Comparison of ENCODE assay signal across 22 cellular contexts in genomic region chr9:20269620-20270019, GRCh38.
A peak's percentile ranks its signal among the peaks of the same experiment; 100 is the strongest.
DNase-seq lines count a peak whose midpoint lies in the region; ATAC-seq, FAIRE-seq and TF ChIP-seq lines count a peak whose summit lies in the region.
"Had no signal": no experiment of that assay in that cellular context is flagged by ENCODE, and none has a peak within 500 bp of the region (broad histone marks: within the 10 kb centered on the region; RNA-seq: fewer than 3 reads in every experiment).

No MANE protein-coding gene starts in this region.

- no peaks in the 10 kb centered on the region; the same call in 1 of the 2 replicates for H3K36me3 ChIP-seq in GM23338 (ENCODE audit: insufficient read depth)
- H3K36me3 ChIP-seq in keratinocyte (ENCODE audit: control insufficient read depth in 2 of 2, extremely low read depth in 1 of 2, insufficient read depth in 2 of 2, low read length in 2 of 2): no peaks in the 10 kb centered on the region
- H3K36me3 ChIP-seq in gastroesophageal sphincter: no peaks in the 10 kb centered on the region
- H3K36me3 ChIP-seq in GM23248 (ENCODE audit: low read depth): no peaks in the 10 kb centered on the region

- H3K36me3 Mint-ChIP-seq in GM23338 (ENCODE audit: low read depth): peaks cover 23% of the 10 kb centered on the region
- H3K36me3 Mint-ChIP-seq: CD4-positive, alpha-beta memory T cell had no signal

- H3K4me3 ChIP-seq in GM23338 (no peak overlapping the region), epithelial cell of esophagus (ENCODE audit: low read length) (no peak overlapping the region), keratinocyte (ENCODE audit: control insufficient read depth in 2 of 3, extremely low read depth in 1 of 3, insufficient read depth in 2 of 3, low read depth in 1 of 3, low read length in 3 of 3) (no peak overlapping the region), gastroesophageal sphincter (no peak overlapping the region), GM23248 (no peak overlapping the region)
- H3K4me3 ChIP-seq: GM12878 had no signal

- TF ChIP-seq CTCF in GM23338 (conservative IDR thresholded peaks at IDR 0.05; ENCODE audit: low read depth in 2 of 2) (no peak), epithelial cell of esophagus (IDR thresholded peaks at IDR 0.05; ENCODE audit: insufficient read depth, low read depth, low read length, missing control alignments) (no peak), keratinocyte (optimal IDR thresholded peaks at IDR 0.05 in 1 of 3, IDR thresholded peaks at IDR 0.05 in 1 of 3, conservative IDR thresholded peaks at IDR 0.05 in 1 of 3; ENCODE audit: extremely low read depth in 1 of 3, insufficient read depth in 2 of 3, low read length in 3 of 3) (no peak), gastroesophageal sphincter (IDR thresholded peaks at IDR 0.05) (no peak)

- H3K27me3 ChIP-seq in GM23338 (ENCODE audit: insufficient read depth) (no peaks in the 10 kb centered on the region), keratinocyte (ENCODE audit: control insufficient read depth, extremely low read depth, insufficient read depth, low read length) (no peaks in the 10 kb centered on the region), gastroesophageal sphincter (no peaks in the 10 kb centered on the region), GM23248 (replicated peaks; ENCODE audit: insufficient read depth) (0 out of 2 replicates have a peak, but pooled peaks cover 3% of the 10 kb centered on the region)

- DNase-seq in GM23338 (ENCODE audit: low spot score) (no peak), HT1080 (ENCODE audit: low read depth) (peak; percentile 15), epithelial cell of esophagus (ENCODE audit: low read depth) (peak; percentile 77), keratinocyte (ENCODE audit: low read depth, low spot score) (peak; percentile 73), GM23248 (no peak), NCI-H226 (no peak)
- DNase-seq: ACHN; CD4-positive, alpha-beta memory T cell; DMS 273 treated with DMSO at 0.1 percent for 48 hours; DMS53; DND-41; EL had no signal

- no peaks in the 10 kb centered on the region for H4K20me1 ChIP-seq in GM23338 (replicated peaks; ENCODE audit: insufficient read depth)
- H4K20me1 ChIP-seq in keratinocyte (ENCODE audit: control insufficient read depth, extremely low read depth, insufficient read depth, low read length): no peaks in the 10 kb centered on the region
- H4K20me1 ChIP-seq in GM23248 (ENCODE audit: insufficient read depth): no peaks in the 10 kb centered on the region

- no peak for TF ChIP-seq EP300 in gastroesophageal sphincter (IDR thresholded peaks at IDR 0.05)

- TF ChIP-seq POLR2A in gastroesophageal sphincter (IDR thresholded peaks at IDR 0.05): no peak

- H3K9me2 ChIP-seq in GM23338 (ENCODE audit: insufficient read depth) (peaks cover 14% of the 10 kb centered on the region), GM23248 (ENCODE audit: insufficient read depth) (no peaks in the 10 kb centered on the region)

- peak overlapping the region; percentile 59; the same call in 1 of the 2 replicates for H2AFZ ChIP-seq in GM23338
- H2AFZ ChIP-seq in keratinocyte (ENCODE audit: control insufficient read depth, low read length): no peak overlapping the region
- no peak overlapping the region for H2AFZ ChIP-seq in GM23248

- dilution Hi-C loops in keratinocyte (cut with MboI; ENCODE audit: extremely low pct_ligation_motif_present, low sequenced_read_pairs): no loop called here

- peaks cover 32% of the 10 kb centered on the region for H3K9me3 Mint-ChIP-seq in GM23338

- WGBS in gastroesophageal sphincter (ENCODE audit: low coverage in 1 of 2), 2 donors: 78 to 100% methylated on average over 2 of the region's 2 CpGs
- 93% methylated on average over 2 of the region's 2 CpGs for WGBS in GM23248 (ENCODE audit: low coverage in 1 of 2, low lambda C conversion rate in 2 of 2, missing lambda C conversion rate in 2 of 2), 2 experiments

- no peak overlapping the region for H3K27ac Mint-ChIP-seq in GM23338
- H3K27ac Mint-ChIP-seq: CD4-positive, alpha-beta memory T cell had no signal

- H3K27me3 Mint-ChIP-seq in GM23338 (ENCODE audit: insufficient read depth, low read depth, poor library complexity): no peaks in the 10 kb centered on the region

- in situ Hi-C loops in GM23248 (cut with MboI): no loop called here

- ATAC-seq in GM23338 (no peak), gastroesophageal sphincter (no peak), GM18502 (IDR thresholded peaks at IDR 0.05; ENCODE audit: poor library complexity, unreplicated experiment) (no peak)
- ATAC-seq: GM12878, HepG2 had no signal

- H3K79me2 ChIP-seq in GM23338 (replicated peaks; ENCODE audit: insufficient read depth): no peaks in the 10 kb centered on the region
- no peaks in the 10 kb centered on the region for H3K79me2 ChIP-seq in keratinocyte (ENCODE audit: control insufficient read depth, insufficient read depth, low read length)
- no peaks in the 10 kb centered on the region for H3K79me2 ChIP-seq in GM23248 (ENCODE audit: insufficient read depth)

- H3K9ac ChIP-seq in keratinocyte (ENCODE audit: control insufficient read depth, extremely low read depth, insufficient read depth, low read length): no peak overlapping the region
- no peak overlapping the region for H3K9ac ChIP-seq in GM23248
- H3K9ac ChIP-seq: KMS-11 had no signal

- no peak for FAIRE-seq in keratinocyte (lab: Jason Lieb, UNC)
- FAIRE-seq: A204.1, GM12878, GM19239, H54, HepG2 had no signal

- H3K9me3 ChIP-seq in keratinocyte (ENCODE audit: control insufficient read depth, low read depth, low read length) (no peaks in the 10 kb centered on the region), gastroesophageal sphincter (no peaks in the 10 kb centered on the region), GM23248 (ENCODE audit: low read depth) (no peaks in the 10 kb centered on the region)

- H3K4me1 ChIP-seq in GM23338 (ENCODE audit: insufficient read depth): no peaks in the 10 kb centered on the region
- peaks cover 14% of the 10 kb centered on the region for H3K4me1 ChIP-seq in keratinocyte (ENCODE audit: control insufficient read depth, extremely low read depth, insufficient read depth, low read length)
- no peaks in the 10 kb centered on the region for H3K4me1 ChIP-seq in gastroesophageal sphincter
- H3K4me1 ChIP-seq in GM23248 (ENCODE audit: insufficient read depth): no peaks in the 10 kb centered on the region

- no peak overlapping the region for H3K27ac ChIP-seq in GM23338 (ENCODE audit: low read depth)
- peak overlapping the region; percentile 45 for H3K27ac ChIP-seq in keratinocyte (ENCODE audit: control insufficient read depth, insufficient read depth, low read length)
- H3K27ac ChIP-seq in gastroesophageal sphincter: no peak overlapping the region
- no peak overlapping the region for H3K27ac ChIP-seq in GM23248
- H3K27ac ChIP-seq: C4-2B, HL-60, KMS-11 had no signal

- H3F3A ChIP-seq in GM23338 (replicated peaks; ENCODE audit: low read depth) (no peaks in the 10 kb centered on the region), GM23248 (ENCODE audit: insufficient read depth) (no peaks in the 10 kb centered on the region)

- H3K9me1 ChIP-seq in keratinocyte (ENCODE audit: control insufficient read depth, extremely low read depth, insufficient read depth, low read length): no peaks in the 10 kb centered on the region

- H3K4me3 Mint-ChIP-seq in GM23338: no peak overlapping the region
- H3K4me3 Mint-ChIP-seq: CD4-positive, alpha-beta memory T cell had no signal

- peaks cover 12% of the 10 kb centered on the region for H3K4me1 Mint-ChIP-seq in GM23338

- no peak overlapping the region for H3K4me2 ChIP-seq in GM23338
- no peak overlapping the region for H3K4me2 ChIP-seq in keratinocyte (ENCODE audit: control insufficient read depth, extremely low read depth, insufficient read depth, low read depth, low read length)
- H3K4me2 ChIP-seq in GM23248 (ENCODE audit: unreplicated experiment): no peak overlapping the region
- H3K4me2 ChIP-seq: KMS-11 had no signal

TF ChIP-seq in GM23338, 12 proteins besides CTCF, POLR2A, EP300 and RAD21 (continues in another document):
- TF ChIP-seq POLR2AphosphoS5 (IDR thresholded peaks at IDR 0.05; ENCODE audit: low read depth): no peak
- no peak for TF ChIP-seq REST (IDR thresholded peaks at IDR 0.05; ENCODE audit: unreplicated experiment)
- no peak for TF ChIP-seq ZNF331 (CRISPR knock-in tag; IDR thresholded peaks at IDR 0.05; ENCODE audit: low read depth)
- no peak for TF ChIP-seq EZH2 (IDR thresholded peaks at IDR 0.05; ENCODE audit: low read depth, unreplicated experiment)
- TF ChIP-seq JUNB (IDR thresholded peaks at IDR 0.05; ENCODE audit: unreplicated experiment): no peak
- no peak for TF ChIP-seq ETS1 (IDR thresholded peaks at IDR 0.05)
- TF ChIP-seq EZH2phosphoT487 (IDR thresholded peaks at IDR 0.05; ENCODE audit: unreplicated experiment): no peak

Comparison
In these comparisons a context has a peak if more than half of its experiments do, and no peak if none do; other contexts are left out.
1. DNase-seq: peak in HT1080 (single experiment), epithelial cell of esophagus (single experiment) and keratinocyte (single experiment); none in GM23338 (single experiment), GM23248 (single experiment) and NCI-H226 (single experiment).